Comparison of ENCODE assay signal across 1 cellular context in the genomic region with DNA sequence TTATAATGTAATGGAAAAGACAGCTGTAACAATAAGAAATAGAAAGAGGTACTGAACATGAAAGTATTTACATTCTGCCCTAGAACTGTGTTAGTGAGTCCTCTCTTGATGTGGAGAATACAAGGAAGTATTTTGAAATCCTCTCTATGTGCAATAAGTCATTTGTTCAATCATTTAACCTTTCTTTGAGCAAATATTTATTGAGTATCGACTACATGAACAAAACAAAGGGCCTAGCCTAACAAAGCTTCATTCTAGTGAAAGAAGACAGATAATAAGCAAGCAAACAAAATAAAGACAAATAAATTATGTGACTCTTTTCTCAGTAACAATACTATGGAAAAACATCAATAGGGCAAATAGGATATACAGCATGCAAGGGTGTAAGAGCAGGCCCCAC.
A peak's percentile ranks its signal among the peaks of the same experiment; 100 is the strongest.
TF ChIP-seq lines count a peak whose summit lies in the region.

No MANE protein-coding gene starts in this region.

TF ChIP-seq in HepG2, 621 proteins besides CTCF, POLR2A, EP300 and RAD21 (continued from another document):
- no peak; the same call in 1 of the 2 replicates for TF ChIP-seq SOX13 (IDR thresholded peaks at IDR 0.05)
- TF ChIP-seq SOX13 (CRISPR knock-in tag; conservative IDR thresholded peaks at IDR 0.05 in 1 of 2, IDR thresholded peaks at IDR 0.05 in 1 of 2) = peak in 1 of 2 experiments; percentile 77; a peak in 2 of 4 replicates
TF ChIP-seq in HepG2: peak in this region for 3.
